ENCODE assay signal across 10 cellular contexts in the genomic region with DNA sequence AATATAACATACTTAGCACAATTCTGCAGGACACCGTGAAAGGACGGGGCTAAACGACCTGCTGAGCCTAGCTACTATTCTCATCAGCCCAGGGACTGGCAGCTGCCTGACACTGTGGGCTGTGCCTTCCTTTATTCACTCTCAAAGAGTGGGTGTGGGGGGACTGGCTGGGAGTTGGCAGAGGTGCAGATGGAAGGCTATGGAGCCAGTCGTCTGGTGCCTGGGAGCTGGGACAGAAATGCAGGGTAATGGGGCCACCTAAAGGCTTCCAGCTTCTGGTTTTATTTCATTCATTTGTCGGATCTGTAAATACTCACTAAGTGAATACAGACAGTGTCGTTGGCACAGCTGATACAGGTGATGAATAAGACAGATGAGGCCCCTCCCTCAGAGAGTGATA. TPM values are rescaled to one million over a fixed set of nuclear protein-coding genes. Genes with fewer than 3 reads are reported as not detected.
DNase-seq lines count a peak whose midpoint lies in the region; ATAC-seq and FAIRE-seq lines count a peak whose summit lies in the region.
"Had no signal": no experiment of that assay in that cellular context is flagged by ENCODE, and none has a peak within 500 bp of the region (broad histone marks: within the 10 kb centered on the region; RNA-seq: fewer than 3 reads in every experiment).

No MANE protein-coding gene starts in this region.

- peak overlapping the region; percentile 10 for H3K27ac Mint-ChIP-seq in activated naive CD4-positive, alpha-beta T cell treated with anti-CD3 and anti-CD28 coated beads, Interleukin-2, amount 10 ng/mL, durations not matched to agents 7 days and 5 days
- peak overlapping the region; percentile 61 for H3K27ac Mint-ChIP-seq in T-helper 17 cell
- H3K27ac Mint-ChIP-seq: stimulated activated memory B cell treated with anti-CD40 and anti-IgM and Interleukin-4, amounts not matched to agents 10 μg/mL and 1 μg/mL and 100 μg/mL, for 72 hours had no signal

- FAIRE-seq in urothelium cell line (lab: Jason Lieb, UNC), result no peak

- no peaks in the 10 kb centered on the region for H3K9me3 ChIP-seq in T-helper 17 cell (ENCODE audit: control insufficient read depth, low read length, poor library complexity, severe bottlenecking)

- no peak overlapping the region for H3K4me3 Mint-ChIP-seq in activated naive CD4-positive, alpha-beta T cell treated with anti-CD3 and anti-CD28 coated beads, Interleukin-2, amount 10 ng/mL, durations not matched to agents 7 days and 5 days
- peak overlapping the region; percentile 15 for H3K4me3 Mint-ChIP-seq in T-helper 17 cell
- H3K4me3 Mint-ChIP-seq: stimulated activated memory B cell treated with anti-CD40 and anti-IgM and Interleukin-4, amounts not matched to agents 10 μg/mL and 1 μg/mL and 100 μg/mL, for 72 hours had no signal

- peaks cover 57% of the 10 kb centered on the region for H3K36me3 Mint-ChIP-seq in activated naive CD4-positive, alpha-beta T cell treated with anti-CD3 and anti-CD28 coated beads, Interleukin-2, amount 10 ng/mL, durations not matched to agents 7 days and 5 days
- H3K36me3 Mint-ChIP-seq in T-helper 17 cell (ENCODE audit: low read depth), result no peaks in the 10 kb centered on the region
- H3K36me3 Mint-ChIP-seq: stimulated activated memory B cell treated with anti-CD40 and anti-IgM and Interleukin-4, amounts not matched to agents 10 μg/mL and 1 μg/mL and 100 μg/mL, for 72 hours had no signal

- H3K27me3 Mint-ChIP-seq in activated naive CD4-positive, alpha-beta T cell treated with anti-CD3 and anti-CD28 coated beads, Interleukin-2, amount 10 ng/mL, durations not matched to agents 7 days and 5 days, result no peaks in the 10 kb centered on the region
- no peaks in the 10 kb centered on the region for H3K27me3 Mint-ChIP-seq in T-helper 17 cell

- intact Hi-C loops in left ventricle myocardium superior (cut with micrococcal nuclease), result no loop called here

- no peak for ATAC-seq in T-helper 17 cell
- ATAC-seq in left ventricle myocardium superior, result peak; percentile 83
- ATAC-seq: stimulated activated memory B cell treated with anti-CD40 and anti-IgM and Interleukin-4, amounts not matched to agents 10 μg/mL and 1 μg/mL and 100 μg/mL, for 72 hours had no signal

- peaks cover 35% of the 10 kb centered on the region for H3K4me1 Mint-ChIP-seq in activated naive CD4-positive, alpha-beta T cell treated with anti-CD3 and anti-CD28 coated beads, Interleukin-2, amount 10 ng/mL, durations not matched to agents 7 days and 5 days
- peaks cover 8% of the 10 kb centered on the region for H3K4me1 Mint-ChIP-seq in T-helper 17 cell

- CTCF ChIA-PET in activated naive CD4-positive, alpha-beta T cell treated with anti-CD3 and anti-CD28 coated beads, Interleukin-2, amount 10 ng/mL, durations not matched to agents 7 days and 5 days (lab: Charles Lee), result no interaction called here

- no peaks in the 10 kb centered on the region for H3K9me3 Mint-ChIP-seq in activated naive CD4-positive, alpha-beta T cell treated with anti-CD3 and anti-CD28 coated beads, Interleukin-2, amount 10 ng/mL, durations not matched to agents 7 days and 5 days
- H3K9me3 Mint-ChIP-seq: stimulated activated memory B cell treated with anti-CD40 and anti-IgM and Interleukin-4, amounts not matched to agents 10 μg/mL and 1 μg/mL and 100 μg/mL, for 72 hours had no signal

- DNase-seq in activated naive CD4-positive, alpha-beta T cell treated with anti-CD3 and anti-CD28 coated beads, Interleukin-2, amount 10 ng/mL, durations not matched to agents 7 days and 5 days, result no peak
- no peak for DNase-seq in activated naive CD4-positive, alpha-beta T cell (lab: John Stamatoyannopoulos, UW)
- no peak for DNase-seq in T-helper 17 cell
- DNase-seq in left ventricle myocardium superior, result peak; percentile 45
- DNase-seq in superior temporal gyrus (ENCODE audit: extremely low spot score), result peak; percentile 69
- no peak for DNase-seq in urothelium cell line (ENCODE audit: low spot score)
- DNase-seq in stimulated activated CD4-positive, alpha-beta T cell treated with anti-CD3 and anti-CD28 coated beads, Interleukin-1b, Interleukin-23, amount 100 ng/mL, for 48 hours, result no peak
- DNase-seq in SW 1271 (lab: John Stamatoyannopoulos, UW), result no peak
- DNase-seq: NCI-H1930 had no signal

RNA-seq across cellular contexts. Expression of a gene that starts 56.0 kb away (rescaled TPM):
- total RNA-seq in T-helper 17 cell (10 to 100 TPM; 17.8 to 23.2 TPM), left ventricle myocardium superior (117 TPM)

Comparison
In these comparisons a context has a peak if more than half of its experiments do, and no peak if none do; other contexts are left out.
1. DNase-seq: peak in left ventricle myocardium superior (single experiment) and superior temporal gyrus (single experiment); none in activated naive CD4-positive, alpha-beta T cell treated with anti-CD3 and anti-CD28 coated beads, Interleukin-2, amount 10 ng/mL, durations not matched to agents 7 days and 5 days (single experiment), activated naive CD4-positive, alpha-beta T cell (0 of 4), T-helper 17 cell (0 of 3), urothelium cell line (single experiment), stimulated activated CD4-positive, alpha-beta T cell treated with anti-CD3 and anti-CD28 coated beads, Interleukin-1b, Interleukin-23, amount 100 ng/mL, for 48 hours (single experiment) and SW 1271 (0 of 2).